ENCODE assay signal across 8 cellular contexts in genomic region chr11:11786771-11787170, GRCh38. TPM values are rescaled to one million over a fixed set of nuclear protein-coding genes. Genes with fewer than 3 reads are reported as not detected.
DNase-seq lines count a peak whose midpoint lies in the region; ATAC-seq and TF ChIP-seq lines count a peak whose summit lies in the region.

No MANE protein-coding gene starts in this region.

- H3K9ac ChIP-seq in endodermal cell (ENCODE audit: extremely low read depth, low read length, poor library complexity, severe bottlenecking), result no peak overlapping the region
- H3K9ac ChIP-seq in parathyroid adenoma, result no peak overlapping the region

- H3K4me3 Mint-ChIP-seq in endodermal cell, result no peak overlapping the region
- no peak overlapping the region for H3K4me3 Mint-ChIP-seq in naive thymus-derived CD4-positive, alpha-beta T cell
- no peak overlapping the region for H3K4me3 Mint-ChIP-seq in T-cell

- 72 to 75% methylated on average over 3 to 4 of the region's 4 CpGs for WGBS in endodermal cell (ENCODE audit: insufficient coverage in 1 of 2, insufficient read length in 1 of 2), 2 experiments

- H3K27ac Mint-ChIP-seq in endodermal cell (no peak overlapping the region), T-cell (no peak overlapping the region)
- no peak overlapping the region for H3K27ac Mint-ChIP-seq in naive thymus-derived CD4-positive, alpha-beta T cell

- H3K9me3 ChIP-seq in endodermal cell (ENCODE audit: control insufficient read depth, low read length), result no peaks in the 10 kb centered on the region
- no peaks in the 10 kb centered on the region for H3K9me3 ChIP-seq in parathyroid adenoma (ENCODE audit: control insufficient read depth, low read length)
- H3K9me3 ChIP-seq in naive thymus-derived CD4-positive, alpha-beta T cell (ENCODE audit: control insufficient read depth in 2 of 3, low read length in 3 of 3), result no peaks in the 10 kb centered on the region

- no peak overlapping the region for H3K4me2 ChIP-seq in parathyroid adenoma (ENCODE audit: low read length)

- H3K27me3 Mint-ChIP-seq in endodermal cell (ENCODE audit: insufficient read depth) (peaks cover 12% of the 10 kb centered on the region), T-cell (peaks cover 6 to 7% of the 10 kb centered on the region in 2 donors)
- H3K27me3 Mint-ChIP-seq in naive thymus-derived CD4-positive, alpha-beta T cell, result peaks cover 5 to 27% (median 9%) of the 10 kb centered on the region in 5 donors

- H3K4me1 Mint-ChIP-seq in endodermal cell (peaks cover 1% of the 10 kb centered on the region), T-cell (no peaks in the 10 kb centered on the region)
- peaks cover 0 to 4% (median 0%) of the 10 kb centered on the region in 7 donors for H3K4me1 Mint-ChIP-seq in naive thymus-derived CD4-positive, alpha-beta T cell

- H3K27ac ChIP-seq in endodermal cell (ENCODE audit: low read depth, low read length), result no peak overlapping the region
- H3K27ac ChIP-seq in parathyroid adenoma, result no peak overlapping the region
- no peak overlapping the region for H3K27ac ChIP-seq in naive thymus-derived CD4-positive, alpha-beta T cell (ENCODE audit: low read depth, low read length)

- DNase-seq in GM12864 (ENCODE audit: low read depth) (no peak), NCI-H2196 treated with DMSO at 0.1 percent for 48 hours (lab: John Stamatoyannopoulos, UW; ENCODE audit: unreplicated experiment) (peak; percentile 14), endodermal cell (peak; percentile 63), T-cell (no peak), NCI-H526 treated with DMSO at 0.1 percent for 48 hours (lab: John Stamatoyannopoulos, UW) (no peak)
- no peak for DNase-seq in naive thymus-derived CD4-positive, alpha-beta T cell

- POLR2A ChIA-PET in naive thymus-derived CD4-positive, alpha-beta T cell (lab: Charles Lee), result no interaction called here
- POLR2A ChIA-PET in T-cell (lab: Charles Lee), result no interaction called here

- TF ChIP-seq CTCF in GM12864 (IDR thresholded peaks at IDR 0.05; ENCODE audit: low read depth, low read length, missing control alignments) (peak; percentile 27), endodermal cell (conservative IDR thresholded peaks at IDR 0.05) (peak; percentile 77), parathyroid adenoma (IDR thresholded peaks at IDR 0.05) (peak; percentile 36)

- no peak overlapping the region for H2AFZ ChIP-seq in parathyroid adenoma

- H3K4me1 ChIP-seq in endodermal cell (ENCODE audit: control insufficient read depth, insufficient read depth, low read length) (no peaks in the 10 kb centered on the region), parathyroid adenoma (no peaks in the 10 kb centered on the region)
- H3K4me1 ChIP-seq in naive thymus-derived CD4-positive, alpha-beta T cell (ENCODE audit: control insufficient read depth in 2 of 2, insufficient read depth in 2 of 2, low read length in 2 of 2), result no peaks in the 10 kb centered on the region

- peaks cover 8% of the 10 kb centered on the region for H3K9me3 Mint-ChIP-seq in endodermal cell
- H3K9me3 Mint-ChIP-seq in naive thymus-derived CD4-positive, alpha-beta T cell, result no peaks in the 10 kb centered on the region
- no peaks in the 10 kb centered on the region for H3K9me3 Mint-ChIP-seq in T-cell

- no peak for ATAC-seq in naive thymus-derived CD4-positive, alpha-beta T cell
- ATAC-seq in GM21360 (IDR thresholded peaks at IDR 0.05; ENCODE audit: unreplicated experiment) (no peak), T-cell (replicated peaks in 1 of 4) (no peak)

- intact Hi-C loops in naive thymus-derived CD4-positive, alpha-beta T cell (cut with micrococcal nuclease), result loop anchor here (1.0 to 10.0 kb wide), 9 partner anchors 552 to 1016 kb away; no protein-coding TSS in a partner anchor

- no peaks in the 10 kb centered on the region for H3K36me3 Mint-ChIP-seq in endodermal cell (ENCODE audit: low read depth)
- H3K36me3 Mint-ChIP-seq in naive thymus-derived CD4-positive, alpha-beta T cell, result no peaks in the 10 kb centered on the region
- H3K36me3 Mint-ChIP-seq in T-cell, result no peaks in the 10 kb centered on the region

- CTCF ChIA-PET in naive thymus-derived CD4-positive, alpha-beta T cell (lab: Charles Lee), result interaction anchor here (0.7 to 2.6 kb wide), 12 partner anchors 10 to 1016 kb away, joined by 3 to 40 read pairs (median 6); no protein-coding TSS in a partner anchor
- CTCF ChIA-PET in T-cell (lab: Charles Lee), result interaction anchor here (0.7 to 2.7 kb wide), 8 partner anchors 56 to 1015 kb away, joined by 3 to 42 read pairs (median 6); no protein-coding TSS in a partner anchor

- H3K4me3 ChIP-seq in GM12864 (ENCODE audit: low read depth, low read length), result no peak overlapping the region
- H3K4me3 ChIP-seq in endodermal cell (ENCODE audit: low read length), result no peak overlapping the region
- H3K4me3 ChIP-seq in parathyroid adenoma (ENCODE audit: low read depth, low read length), result no peak overlapping the region
- no peak overlapping the region for H3K4me3 ChIP-seq in naive thymus-derived CD4-positive, alpha-beta T cell (ENCODE audit: low read length)

- peaks cover 5% of the 10 kb centered on the region for H3K27me3 ChIP-seq in endodermal cell (ENCODE audit: control insufficient read depth, insufficient read depth, low read length, poor library complexity, severe bottlenecking)
- H3K27me3 ChIP-seq in parathyroid adenoma (ENCODE audit: control insufficient read depth, insufficient read depth, low read length), result no peaks in the 10 kb centered on the region
- peaks cover 0 to 4% of the 10 kb centered on the region in 2 donors for H3K27me3 ChIP-seq in naive thymus-derived CD4-positive, alpha-beta T cell (ENCODE audit: control insufficient read depth in 2 of 2, insufficient read depth in 2 of 2, low read length in 2 of 2)

- H3K36me3 ChIP-seq in endodermal cell (ENCODE audit: control insufficient read depth, insufficient read depth, low read length), result no peaks in the 10 kb centered on the region
- H3K36me3 ChIP-seq in parathyroid adenoma (ENCODE audit: control insufficient read depth, insufficient read depth, low read length), result no peaks in the 10 kb centered on the region
- no peaks in the 10 kb centered on the region for H3K36me3 ChIP-seq in naive thymus-derived CD4-positive, alpha-beta T cell (ENCODE audit: control insufficient read depth in 2 of 3, insufficient read depth in 3 of 3, low read length in 3 of 3)

- no peaks in the 10 kb centered on the region for H3K79me2 ChIP-seq in parathyroid adenoma

RNA-seq across cellular contexts. Expression of gene USP47, which starts 55.0 kb away (rescaled TPM):
- 10 to 100 TPM; 26.3 to 26.9 TPM for total RNA-seq in endodermal cell
- polyA plus RNA-seq in endodermal cell (2013, experiment 1 of 2), result 43.5 TPM
- 47.6 TPM for polyA plus RNA-seq in endodermal cell (2013, experiment 2 of 2)
- 10 to 100 TPM; 45.6 to 71.8 (median 59.1) TPM for total RNA-seq in naive thymus-derived CD4-positive, alpha-beta T cell
- 10 to 100 TPM; 42.1 to 72.4 TPM for polyA plus RNA-seq in naive thymus-derived CD4-positive, alpha-beta T cell
- total RNA-seq in T-cell, result 10 to 100 TPM; 49.3 to 77.6 (median 58.6) TPM

Comparison
In these comparisons a context has a peak if more than half of its experiments do, and no peak if none do; other contexts are left out.
1. DNase-seq: peak in NCI-H2196 treated with DMSO at 0.1 percent for 48 hours (single experiment) and endodermal cell (single experiment); none in GM12864 (single experiment), naive thymus-derived CD4-positive, alpha-beta T cell (0 of 9), T-cell (0 of 34) and NCI-H526 treated with DMSO at 0.1 percent for 48 hours (single experiment).
2. CTCF ChIP-seq: peak in every context shown above with its lines; median percentile 77 in endodermal cell; 36 in parathyroid adenoma; 27 in GM12864.